In the genomic region with DNA sequence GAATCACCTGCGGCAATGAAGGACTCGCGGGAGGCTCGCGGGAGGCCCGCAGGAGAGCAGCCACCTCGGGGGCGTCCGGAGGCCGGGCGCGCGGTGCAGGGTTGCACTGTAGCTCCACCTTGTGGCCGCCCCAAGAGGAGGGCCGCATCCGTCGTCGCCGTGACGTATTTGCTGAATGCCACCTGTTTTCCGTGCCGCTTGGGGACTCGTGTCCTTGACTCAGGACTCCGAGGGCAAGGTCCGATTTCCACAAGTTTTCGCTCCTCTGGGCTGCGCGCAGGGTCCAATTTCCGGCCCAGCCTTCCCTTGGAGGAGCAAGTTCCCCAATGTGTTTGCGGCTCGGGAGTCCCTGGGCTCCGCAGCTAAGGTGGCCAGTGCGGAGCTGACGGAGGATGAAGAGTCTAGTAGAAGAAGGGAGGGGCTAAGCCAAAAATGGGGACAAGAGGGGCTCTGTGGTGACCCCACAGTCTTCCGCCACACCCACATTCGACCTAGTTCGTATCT, we compare ENCODE assay signal across 8 cellular contexts. TPM values are rescaled to one million over a fixed set of nuclear protein-coding genes. Genes with fewer than 3 reads are reported as not detected.
DNase-seq lines count a peak whose midpoint lies in the region; ATAC-seq and TF ChIP-seq lines count a peak whose summit lies in the region.

No MANE protein-coding gene starts in this region.

- peak overlapping the region; percentile 73 for H3K4me3 ChIP-seq in AG04449 (ENCODE audit: low read depth, low read length)
- H3K4me3 ChIP-seq in lower lobe of right lung: peak overlapping the region; percentile 71

- no peaks in the 10 kb centered on the region for H3K36me3 ChIP-seq in lower lobe of right lung

- ATAC-seq in GM18861 (IDR thresholded peaks at IDR 0.05; ENCODE audit: unreplicated experiment): peak; percentile 61
- ATAC-seq in HG03097 (IDR thresholded peaks at IDR 0.05; ENCODE audit: low FRiP score, unreplicated experiment): peak; percentile 51
- ATAC-seq in lower lobe of right lung: peak; percentile 90 to 95

- CTCF ChIA-PET in AG04449 (lab: Yijun Ruan, JAX): interaction anchor here (1.0 to 3.5 kb wide), 11 partner anchors 10 to 300 kb away, joined by 3 to 31 read pairs (median 5); a partner anchor contains a TSS

- no peaks in the 10 kb centered on the region for H3K9me3 ChIP-seq in lower lobe of right lung

- intact Hi-C loops in lower lobe of right lung (cut with DNase I): no loop called here

- H3K27me3 ChIP-seq in lower lobe of right lung (ENCODE audit: low read depth): no peaks in the 10 kb centered on the region

- TF ChIP-seq CTCF in AG04449 (IDR thresholded peaks at IDR 0.05; ENCODE audit: insufficient read depth, low read length, missing control alignments): peak; percentile 83
- TF ChIP-seq CTCF in lower lobe of right lung (IDR thresholded peaks at IDR 0.05): peak; percentile 66

- H3K27ac ChIP-seq in lower lobe of right lung: peak overlapping the region; percentile 64

- DNase-seq in AG04449 (ENCODE audit: low read depth, low spot score) (no peak), NCI-H524 (lab: John Stamatoyannopoulos, UW) (peak; percentile 75 to 78), dermis microvascular lymphatic vessel endothelial cell (ENCODE audit: low read depth in 2 of 2) (peak; percentile 50 to 61), lower lobe of right lung (peak; percentile 82)
- DNase-seq in activated CD4-positive, alpha-beta T cell treated with anti-CD3 and anti-CD28 coated beads, Interleukin-2, amount 50 U/mL, for 1 hour: peak; percentile 72
- DNase-seq in stimulated activated CD8-positive, alpha-beta memory T cell treated with anti-CD3 and anti-CD28 coated beads, Interleukin-12 subunit alpha, Interleukin-12 subunit beta, amount 100 ng/mL, for 24 hours (ENCODE audit: extremely low read depth): peak; percentile 27

- H3K4me1 ChIP-seq in lower lobe of right lung: no peaks in the 10 kb centered on the region

- POLR2A ChIA-PET in AG04449 (lab: Yijun Ruan, JAX): interaction anchor here (0.7 kb wide), 1 partner anchor 9 kb away, joined by 3 read pairs; no protein-coding TSS in a partner anchor

RNA-seq across cellular contexts. Expression of a gene that starts 10.7 kb away (rescaled TPM):
- total RNA-seq in dermis microvascular lymphatic vessel endothelial cell (0.89 and 0.90 TPM in 2 replicates), lower lobe of right lung (24.1 TPM)

RNA-seq across cellular contexts. Expression of a gene that starts 10.8 kb away (rescaled TPM):
- total RNA-seq in dermis microvascular lymphatic vessel endothelial cell (not detected in 2 replicates), lower lobe of right lung (not detected)

Comparison
In these comparisons a context has a peak if more than half of its experiments do, and no peak if none do; other contexts are left out.
1. RNA of a gene that starts 10.7 kb away (total RNA-seq): 24.1 TPM in lower lobe of right lung (single experiment); 0.89 to 0.90 TPM in dermis microvascular lymphatic vessel endothelial cell; every median in the first group is over 10 times any median in the second.
2. Peak in every context shown above with its lines, with median percentiles within 50 percentile points of each other: ATAC-seq.